ENCODE assay signal across 8 cellular contexts in the genomic region with DNA sequence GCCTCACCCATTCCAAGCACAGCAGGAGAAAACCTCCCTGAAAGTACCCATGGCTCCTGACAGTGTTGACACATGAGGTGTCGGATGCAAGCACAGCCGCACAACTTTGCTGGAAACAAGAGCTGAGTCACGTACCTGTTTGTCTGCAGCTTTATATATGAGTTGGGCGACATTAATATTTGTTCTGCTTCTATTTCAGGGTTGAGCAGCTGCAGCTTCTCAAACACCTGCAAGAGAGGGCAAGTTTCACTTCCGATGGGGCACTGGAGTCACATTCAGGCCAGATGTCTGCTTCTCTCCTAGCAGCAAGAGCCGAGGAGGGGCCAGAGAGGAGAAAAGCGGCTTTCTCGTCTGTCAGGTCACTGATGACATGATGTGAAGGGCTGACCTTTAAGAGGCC.
DNase-seq lines count a peak whose midpoint lies in the region; ATAC-seq lines count a peak whose summit lies in the region.

No MANE protein-coding gene starts in this region.

- H3K4me1 ChIP-seq in skeletal muscle tissue (ENCODE audit: control insufficient read depth in 3 of 3, insufficient read depth in 3 of 3, low read length in 3 of 3) (peaks cover 10 to 23% (median 16%) of the 10 kb centered on the region in 3 donors), HAP-1 (no peaks in the 10 kb centered on the region)

- peak overlapping the region; percentile 63 for H3K27ac ChIP-seq in skeletal muscle tissue (ENCODE audit: low read depth, low read length)

- no peak for DNase-seq in activated CD4-positive, alpha-beta T cell treated with anti-CD3 and anti-CD28 coated beads, Interleukin-2, amount 10 ng/mL, durations not matched to agents 7 days and 5 days
- DNase-seq in activated CD4-positive, alpha-beta T cell treated with anti-CD3 and anti-CD28 coated beads, Interleukin-2, amount 50 U/mL, for 1 hour, result no peak
- peak; percentile 76 for DNase-seq in NCI-H345 (lab: John Stamatoyannopoulos, UW)
- no peak for DNase-seq in AG20443 (ENCODE audit: low spot score)
- DNase-seq in retina, result no peak
- no peak for DNase-seq in HAP-1 (ENCODE audit: low spot score in 2 of 2)

- peak overlapping the region; percentile 83 for H3K27ac Mint-ChIP-seq in activated CD4-positive, alpha-beta T cell treated with anti-CD3 and anti-CD28 coated beads, Interleukin-2, amount 10 ng/mL, durations not matched to agents 7 days and 5 days

- peak overlapping the region in 2 of 3 donors; percentile 27 to 47 for H3K9ac ChIP-seq in skeletal muscle tissue (ENCODE audit: low read depth in 1 of 3, low read length in 3 of 3)

- peaks cover 67% of the 10 kb centered on the region for H3K36me3 Mint-ChIP-seq in activated CD4-positive, alpha-beta T cell treated with anti-CD3 and anti-CD28 coated beads, Interleukin-2, amount 10 ng/mL, durations not matched to agents 7 days and 5 days (ENCODE audit: low read depth)

- H3K27me3 Mint-ChIP-seq in activated CD4-positive, alpha-beta T cell treated with anti-CD3 and anti-CD28 coated beads, Interleukin-2, amount 10 ng/mL, durations not matched to agents 7 days and 5 days, result no peaks in the 10 kb centered on the region

- no peak overlapping the region for H3K4me3 Mint-ChIP-seq in activated CD4-positive, alpha-beta T cell treated with anti-CD3 and anti-CD28 coated beads, Interleukin-2, amount 10 ng/mL, durations not matched to agents 7 days and 5 days

- peak; percentile 91 for ATAC-seq in HG02870 (IDR thresholded peaks at IDR 0.05; ENCODE audit: unreplicated experiment)

- no peaks in the 10 kb centered on the region for H3K4me1 Mint-ChIP-seq in activated CD4-positive, alpha-beta T cell treated with anti-CD3 and anti-CD28 coated beads, Interleukin-2, amount 10 ng/mL, durations not matched to agents 7 days and 5 days

- no peaks in the 10 kb centered on the region for H3K9me3 ChIP-seq in skeletal muscle tissue (ENCODE audit: control insufficient read depth in 3 of 3, low read length in 3 of 3)
- no peaks in the 10 kb centered on the region for H3K9me3 ChIP-seq in HAP-1

- H3K4me3 ChIP-seq in skeletal muscle tissue (ENCODE audit: low read length in 3 of 3) (no peak overlapping the region), HAP-1 (no peak overlapping the region)

- in situ Hi-C loops in HAP-1 (cut with MboI; ENCODE audit: low sequenced_read_pairs), result no loop called here

- H3K27me3 ChIP-seq in skeletal muscle tissue (ENCODE audit: control insufficient read depth in 3 of 3, insufficient read depth in 3 of 3, low read length in 3 of 3) (no peaks in the 10 kb centered on the region), HAP-1 (ENCODE audit: low read depth) (no peaks in the 10 kb centered on the region)

- CTCF ChIA-PET in activated CD4-positive, alpha-beta T cell treated with anti-CD3 and anti-CD28 coated beads, Interleukin-2, amount 10 ng/mL, durations not matched to agents 7 days and 5 days (lab: Charles Lee), result no interaction called here

- H3K9me3 Mint-ChIP-seq in activated CD4-positive, alpha-beta T cell treated with anti-CD3 and anti-CD28 coated beads, Interleukin-2, amount 10 ng/mL, durations not matched to agents 7 days and 5 days, result no peaks in the 10 kb centered on the region

- H3K36me3 ChIP-seq in skeletal muscle tissue (ENCODE audit: control insufficient read depth in 3 of 3, insufficient read depth in 3 of 3, low read length in 3 of 3), result peaks cover 13 to 23% (median 19%) of the 10 kb centered on the region in 3 donors
- H3K36me3 ChIP-seq in HAP-1 (replicated peaks), result peaks cover 94% of the 10 kb centered on the region

- POLR2A ChIA-PET in activated CD4-positive, alpha-beta T cell treated with anti-CD3 and anti-CD28 coated beads, Interleukin-2, amount 10 ng/mL, durations not matched to agents 7 days and 5 days (lab: Charles Lee), result no interaction called here
